Comparison of ENCODE assay signal across 9 cellular contexts in genomic region chr20:12207875-12208274, GRCh38.
DNase-seq lines count a peak whose midpoint lies in the region; ATAC-seq and TF ChIP-seq lines count a peak whose summit lies in the region.
"Had no signal": no experiment of that assay in that cellular context is flagged by ENCODE, and none has a peak within 500 bp of the region (broad histone marks: within the 10 kb centered on the region; RNA-seq: fewer than 3 reads in every experiment).

No MANE protein-coding gene starts in this region.

- H3K4me3 ChIP-seq in NT2/D1 (ENCODE audit: insufficient read length, low read depth) (no peak overlapping the region), fibroblast of lung (replicated peaks in 1 of 4; ENCODE audit: control extremely low read depth in 1 of 4, insufficient read depth in 1 of 4, low read depth in 3 of 4, low read length in 4 of 4) (no peak overlapping the region), spleen (no peak overlapping the region)

- H2AFZ ChIP-seq in fibroblast of lung (ENCODE audit: low read length) = no peak overlapping the region

- H3K79me2 ChIP-seq in fibroblast of lung (ENCODE audit: control insufficient read depth, insufficient read depth, low read length) = no peaks in the 10 kb centered on the region

- peak; percentile 74 to 85 for TF ChIP-seq CTCF in fibroblast of lung (conservative IDR thresholded peaks at IDR 0.05 in 1 of 2, IDR thresholded peaks at IDR 0.05 in 1 of 2; ENCODE audit: low read depth in 1 of 2, low read length in 2 of 2)
- peak in 8 of 11 experiments; percentile 26 to 54 (median 42) for TF ChIP-seq CTCF in spleen (IDR thresholded peaks at IDR 0.05 in 8 of 11, conservative IDR thresholded peaks at IDR 0.05 in 3 of 11)
- no peak for TF ChIP-seq CTCF in CD4-positive, alpha-beta T cell (IDR thresholded peaks at IDR 0.05)

- CTCF ChIA-PET in CD4-positive, alpha-beta T cell (lab: Charles Lee) = no interaction called here

- POLR2A ChIA-PET in CD4-positive, alpha-beta T cell (lab: Charles Lee) = no interaction called here

- H3K4me1 Mint-ChIP-seq in activated naive CD8-positive, alpha-beta T cell treated with anti-CD3 and anti-CD28 coated beads, Interleukin-2, amount 50 U/mL, for 24 hours = no peaks in the 10 kb centered on the region
- no peaks in the 10 kb centered on the region for H3K4me1 Mint-ChIP-seq in activated naive CD8-positive, alpha-beta T cell treated with anti-CD3 and anti-CD28 coated beads for 36 hours
- no peaks in the 10 kb centered on the region for H3K4me1 Mint-ChIP-seq in CD4-positive, alpha-beta T cell (ENCODE audit: low read depth)
- H3K4me1 Mint-ChIP-seq: central memory CD8-positive, alpha-beta T cell had no signal

- peak; percentile 2 for DNase-seq in activated naive CD8-positive, alpha-beta T cell treated with anti-CD3 and anti-CD28 coated beads, Interleukin-2, amount 50 U/mL, for 24 hours
- DNase-seq in activated naive CD8-positive, alpha-beta T cell treated with anti-CD3 and anti-CD28 coated beads for 36 hours = no peak
- DNase-seq in NT2/D1 (ENCODE audit: low read depth, low spot score) (peak; percentile 39), fibroblast of lung (ENCODE audit: low read depth in 2 of 2) (peak; percentile 18 to 48), spleen (no peak), NCI-H2029 (lab: John Stamatoyannopoulos, UW) (no peak)
- no peak for DNase-seq in CD4-positive, alpha-beta T cell

- H3K4me3 Mint-ChIP-seq in activated naive CD8-positive, alpha-beta T cell treated with anti-CD3 and anti-CD28 coated beads, Interleukin-2, amount 50 U/mL, for 24 hours = no peak overlapping the region
- no peak overlapping the region for H3K4me3 Mint-ChIP-seq in activated naive CD8-positive, alpha-beta T cell treated with anti-CD3 and anti-CD28 coated beads for 36 hours
- H3K4me3 Mint-ChIP-seq in CD4-positive, alpha-beta T cell = no peak overlapping the region
- H3K4me3 Mint-ChIP-seq: central memory CD8-positive, alpha-beta T cell had no signal

- H3K36me3 ChIP-seq in NT2/D1 (ENCODE audit: insufficient read depth, insufficient read length, low read length) = no peaks in the 10 kb centered on the region
- no peaks in the 10 kb centered on the region for H3K36me3 ChIP-seq in fibroblast of lung (ENCODE audit: control insufficient read depth, insufficient read depth, low read length)
- H3K36me3 ChIP-seq in spleen = no peaks in the 10 kb centered on the region

- no peaks in the 10 kb centered on the region for H3K36me3 Mint-ChIP-seq in activated naive CD8-positive, alpha-beta T cell treated with anti-CD3 and anti-CD28 coated beads, Interleukin-2, amount 50 U/mL, for 24 hours (ENCODE audit: low read depth)
- no peaks in the 10 kb centered on the region for H3K36me3 Mint-ChIP-seq in activated naive CD8-positive, alpha-beta T cell treated with anti-CD3 and anti-CD28 coated beads for 36 hours
- H3K36me3 Mint-ChIP-seq in CD4-positive, alpha-beta T cell (ENCODE audit: low read depth) = no peaks in the 10 kb centered on the region

- H3K27ac Mint-ChIP-seq in activated naive CD8-positive, alpha-beta T cell treated with anti-CD3 and anti-CD28 coated beads, Interleukin-2, amount 50 U/mL, for 24 hours = no peak overlapping the region
- no peak overlapping the region for H3K27ac Mint-ChIP-seq in activated naive CD8-positive, alpha-beta T cell treated with anti-CD3 and anti-CD28 coated beads for 36 hours
- no peak overlapping the region for H3K27ac Mint-ChIP-seq in CD4-positive, alpha-beta T cell

- 17 to 50% (median 21%) methylated on average over 1 of the region's 1 CpG for WGBS in spleen, 5 donors

- intact Hi-C loops in spleen (cut with DNase I; ENCODE audit: low total_unique reads) = no loop called here
- intact Hi-C loops in CD4-positive, alpha-beta T cell (cut with DNase I, micrococcal nuclease) = no loop called here

- H3K27me3 ChIP-seq in NT2/D1 (ENCODE audit: insufficient read depth, insufficient read length) = no peaks in the 10 kb centered on the region
- peaks cover 3% of the 10 kb centered on the region for H3K27me3 ChIP-seq in fibroblast of lung (ENCODE audit: control insufficient read depth, insufficient read depth, low read length)
- no peaks in the 10 kb centered on the region for H3K27me3 ChIP-seq in spleen (replicated peaks in 1 of 7)
- no peaks in the 10 kb centered on the region for H3K27me3 ChIP-seq in CD4-positive, alpha-beta T cell (ENCODE audit: control insufficient read depth, insufficient read depth, low read length)

- H3K4me1 ChIP-seq in NT2/D1 (ENCODE audit: insufficient read depth, insufficient read length) (no peaks in the 10 kb centered on the region), fibroblast of lung (ENCODE audit: control insufficient read depth, extremely low read depth, insufficient read depth, low read length) (no peaks in the 10 kb centered on the region), spleen (no peaks in the 10 kb centered on the region)

- no peak for TF ChIP-seq POLR2A in spleen (IDR thresholded peaks at IDR 0.05)

- no peaks in the 10 kb centered on the region for H3K27me3 Mint-ChIP-seq in activated naive CD8-positive, alpha-beta T cell treated with anti-CD3 and anti-CD28 coated beads, Interleukin-2, amount 50 U/mL, for 24 hours
- H3K27me3 Mint-ChIP-seq in activated naive CD8-positive, alpha-beta T cell treated with anti-CD3 and anti-CD28 coated beads for 36 hours = no peaks in the 10 kb centered on the region
- H3K27me3 Mint-ChIP-seq in CD4-positive, alpha-beta T cell = no peaks in the 10 kb centered on the region
- H3K27me3 Mint-ChIP-seq: central memory CD8-positive, alpha-beta T cell had no signal

- H3K9ac ChIP-seq in NT2/D1 (ENCODE audit: insufficient read length, low read depth) (no peak overlapping the region), fibroblast of lung (ENCODE audit: insufficient read depth, low read length) (no peak overlapping the region)

- no peak overlapping the region for H3K4me2 ChIP-seq in fibroblast of lung (ENCODE audit: extremely low read depth, insufficient read depth, low read length)

- no peaks in the 10 kb centered on the region for H3K9me3 Mint-ChIP-seq in activated naive CD8-positive, alpha-beta T cell treated with anti-CD3 and anti-CD28 coated beads, Interleukin-2, amount 50 U/mL, for 24 hours
- peaks cover 2% of the 10 kb centered on the region for H3K9me3 Mint-ChIP-seq in activated naive CD8-positive, alpha-beta T cell treated with anti-CD3 and anti-CD28 coated beads for 36 hours
- peaks cover 4% of the 10 kb centered on the region for H3K9me3 Mint-ChIP-seq in CD4-positive, alpha-beta T cell

- H4K20me1 ChIP-seq in fibroblast of lung (ENCODE audit: control insufficient read depth, extremely low read depth, insufficient read depth, low read length) = no peaks in the 10 kb centered on the region

- H3K27ac ChIP-seq in fibroblast of lung (ENCODE audit: insufficient read depth, low read length) (no peak overlapping the region), spleen (no peak overlapping the region)
- no peak overlapping the region for H3K27ac ChIP-seq in CD4-positive, alpha-beta T cell (ENCODE audit: low read depth, low read length)

- no peak for ATAC-seq in activated naive CD8-positive, alpha-beta T cell treated with anti-CD3 and anti-CD28 coated beads, Interleukin-2, amount 50 U/mL, for 24 hours
- no peak for ATAC-seq in CD4-positive, alpha-beta T cell (ENCODE audit: poor library complexity)
- no peak for ATAC-seq in HG02763 (IDR thresholded peaks at IDR 0.05; ENCODE audit: unreplicated experiment)

- H3K9me3 ChIP-seq in NT2/D1 (ENCODE audit: insufficient read depth, low read length) = no peaks in the 10 kb centered on the region
- H3K9me3 ChIP-seq in fibroblast of lung (ENCODE audit: control insufficient read depth, insufficient read depth, low read depth, low read length) = no peaks in the 10 kb centered on the region
- no peaks in the 10 kb centered on the region for H3K9me3 ChIP-seq in spleen
- H3K9me3 ChIP-seq in CD4-positive, alpha-beta T cell (ENCODE audit: control insufficient read depth, low read length) = no peaks in the 10 kb centered on the region

Comparison
In these comparisons a context has a peak if more than half of its experiments do, and no peak if none do; other contexts are left out.
1. DNase-seq: peak in activated naive CD8-positive, alpha-beta T cell treated with anti-CD3 and anti-CD28 coated beads, Interleukin-2, amount 50 U/mL, for 24 hours (single experiment), NT2/D1 (single experiment) and fibroblast of lung (2 of 2); none in activated naive CD8-positive, alpha-beta T cell treated with anti-CD3 and anti-CD28 coated beads for 36 hours (single experiment), spleen (single experiment), CD4-positive, alpha-beta T cell (0 of 10) and NCI-H2029 (single experiment).